2 cellular contexts compared by ENCODE assay signal in the genomic region with DNA sequence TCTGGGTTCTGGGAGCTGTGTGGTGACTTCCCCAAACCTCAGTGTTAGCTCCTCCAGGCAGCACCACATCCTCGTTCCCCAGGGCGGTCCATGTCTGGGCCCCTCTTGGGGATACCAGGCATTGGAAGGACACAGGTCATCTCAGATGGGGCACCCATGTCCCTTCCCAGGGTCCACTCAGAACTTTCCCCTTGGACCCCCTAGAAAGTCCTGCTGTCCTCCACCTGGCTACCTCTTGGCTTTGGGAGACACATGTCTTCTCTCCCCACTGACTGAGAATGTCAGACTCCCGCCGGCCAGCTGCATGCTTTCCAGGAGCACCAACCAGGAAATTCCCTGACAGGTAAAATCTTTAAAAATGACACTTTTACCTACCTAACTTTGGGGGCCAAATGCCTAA. TPM values are rescaled to one million over a fixed set of nuclear protein-coding genes. Genes with fewer than 3 reads are reported as not detected.
"Had no signal": no experiment of that assay in that cellular context is flagged by ENCODE, and none has a peak within 500 bp of the region (broad histone marks: within the 10 kb centered on the region; RNA-seq: fewer than 3 reads in every experiment).

No MANE protein-coding gene starts in this region.

RNA-seq across cellular contexts. Expression of a gene that starts 16.4 kb away (rescaled TPM):
- polyA plus RNA-seq: GM23248, GM23338 had no signal
